ENCODE assay signal across 24 cellular contexts in genomic region chr3:24154751-24155150, GRCh38.
DNase-seq lines count a peak whose midpoint lies in the region; ATAC-seq and TF ChIP-seq lines count a peak whose summit lies in the region.
"Had no signal": no experiment of that assay in that cellular context is flagged by ENCODE, and none has a peak within 500 bp of the region (broad histone marks: within the 10 kb centered on the region; RNA-seq: fewer than 3 reads in every experiment).

No MANE protein-coding gene starts in this region.

- peak overlapping the region; percentile 51 for H3K27ac Mint-ChIP-seq in activated T-cell treated with anti-CD3 and anti-CD28 coated beads, Interleukin-2, amount 50 U/mL, for 24 hours
- H3K27ac Mint-ChIP-seq: neural progenitor cell, progenitor cell of endocrine pancreas had no signal

- in situ Hi-C loops in KBM-7 (cut with MboI; ENCODE audit: low pct_unique_long_range_greater_than_20kb, low sequenced_read_pairs), result no loop called here

- TF ChIP-seq CTCF in upper lobe of right lung (IDR thresholded peaks at IDR 0.05) (no peak), suprapubic skin (IDR thresholded peaks at IDR 0.05) (no peak)

- no peak overlapping the region for H3K4me3 Mint-ChIP-seq in activated T-cell treated with anti-CD3 and anti-CD28 coated beads, Interleukin-2, amount 50 U/mL, for 24 hours
- H3K4me3 Mint-ChIP-seq: neural progenitor cell had no signal

- H3K27me3 ChIP-seq in upper lobe of right lung (no peaks in the 10 kb centered on the region), suprapubic skin (no peaks in the 10 kb centered on the region)
- H3K27me3 ChIP-seq: heart left ventricle, neural progenitor cell, stomach had no signal

- no peak for TF ChIP-seq EP300 in suprapubic skin (IDR thresholded peaks at IDR 0.05)

- ATAC-seq in GM21528 (IDR thresholded peaks at IDR 0.05; ENCODE audit: low FRiP score, unreplicated experiment) (peak; percentile 14), HG03135 (IDR thresholded peaks at IDR 0.05; ENCODE audit: unreplicated experiment) (peak; percentile 7), upper lobe of right lung (peak; percentile 65), HG02870 (IDR thresholded peaks at IDR 0.05; ENCODE audit: unreplicated experiment) (no peak)
- ATAC-seq: heart left ventricle had no signal

- H3K36me3 Mint-ChIP-seq in activated T-cell treated with anti-CD3 and anti-CD28 coated beads, Interleukin-2, amount 50 U/mL, for 24 hours (ENCODE audit: low read depth), result no peaks in the 10 kb centered on the region
- H3K36me3 Mint-ChIP-seq: neural progenitor cell had no signal

- H3K4me1 ChIP-seq in upper lobe of right lung (no peaks in the 10 kb centered on the region), suprapubic skin (no peaks in the 10 kb centered on the region)

- H3K9me3 ChIP-seq in upper lobe of right lung (no peaks in the 10 kb centered on the region), suprapubic skin (no peaks in the 10 kb centered on the region)
- H3K9me3 ChIP-seq: heart left ventricle, left ventricle myocardium inferior, stomach had no signal

- 22% methylated on average over 1 of the region's 1 CpG for WGBS in suprapubic skin

- H3K27me3 Mint-ChIP-seq in activated T-cell treated with anti-CD3 and anti-CD28 coated beads, Interleukin-2, amount 50 U/mL, for 24 hours, result peaks cover 19% of the 10 kb centered on the region
- H3K27me3 Mint-ChIP-seq: progenitor cell of endocrine pancreas had no signal

- H3K9me3 Mint-ChIP-seq in activated T-cell treated with anti-CD3 and anti-CD28 coated beads, Interleukin-2, amount 50 U/mL, for 24 hours, result no peaks in the 10 kb centered on the region
- H3K9me3 Mint-ChIP-seq: neural progenitor cell had no signal

- no peak overlapping the region for H3K4me3 ChIP-seq in upper lobe of right lung
- H3K4me3 ChIP-seq in suprapubic skin, result no peak overlapping the region
- H3K4me3 ChIP-seq: heart left ventricle, left ventricle myocardium inferior, neural progenitor cell, stomach had no signal

- no peak for TF ChIP-seq POLR2A in suprapubic skin (IDR thresholded peaks at IDR 0.05)

- intact Hi-C loops in upper lobe of right lung (cut with DNase I), result no loop called here

- H3K27ac ChIP-seq in upper lobe of right lung (no peak overlapping the region), suprapubic skin (no peak overlapping the region)
- H3K27ac ChIP-seq: heart left ventricle, KMS-11, left ventricle myocardium inferior, neural progenitor cell, stomach had no signal

- H3K36me3 ChIP-seq in upper lobe of right lung (no peaks in the 10 kb centered on the region), suprapubic skin (no peaks in the 10 kb centered on the region)
- H3K36me3 ChIP-seq: heart left ventricle, left ventricle myocardium inferior, neural progenitor cell, stomach had no signal

- no peak for DNase-seq in activated T-cell treated with anti-CD3 and anti-CD28 coated beads, Interleukin-2, amount 50 U/mL, for 24 hours
- no peak for DNase-seq in activated T-cell treated with anti-CD3 and anti-CD28 coated beads, Interleukin-2, amount 50 U/mL, for 1 hour
- no peak for DNase-seq in upper lobe of right lung
- DNase-seq in KBM-7, result no peak
- DNase-seq in suprapubic skin (ENCODE audit: low spot score in 2 of 2), result no peak
- DNase-seq: activated CD4-positive, alpha-beta T cell treated with anti-CD3 and anti-CD28 coated beads for 4 hours; activated CD8-positive, alpha-beta memory T cell treated with anti-CD3 and anti-CD28 coated beads, Interleukin-2, amount 50 U/mL, for 4 hours; activated naive CD4-positive, alpha-beta T cell; amygdala; caudate nucleus; dermis blood vessel endothelial cell; heart left ventricle; left ventricle myocardium inferior; NCI-H1694; NCI-H774; SIG-M5; stimulated activated CD4-positive, alpha-beta T cell treated with anti-CD3 and anti-CD28 coated beads, Interleukin-2, amount 100 ng/mL, for 24 hours; stomach had no signal

- H3K4me1 Mint-ChIP-seq in activated T-cell treated with anti-CD3 and anti-CD28 coated beads, Interleukin-2, amount 50 U/mL, for 24 hours (ENCODE audit: low read depth), result peaks cover 31% of the 10 kb centered on the region
- H3K4me1 Mint-ChIP-seq: neural progenitor cell had no signal
